ENCODE assay signal across 8 cellular contexts in the genomic region with DNA sequence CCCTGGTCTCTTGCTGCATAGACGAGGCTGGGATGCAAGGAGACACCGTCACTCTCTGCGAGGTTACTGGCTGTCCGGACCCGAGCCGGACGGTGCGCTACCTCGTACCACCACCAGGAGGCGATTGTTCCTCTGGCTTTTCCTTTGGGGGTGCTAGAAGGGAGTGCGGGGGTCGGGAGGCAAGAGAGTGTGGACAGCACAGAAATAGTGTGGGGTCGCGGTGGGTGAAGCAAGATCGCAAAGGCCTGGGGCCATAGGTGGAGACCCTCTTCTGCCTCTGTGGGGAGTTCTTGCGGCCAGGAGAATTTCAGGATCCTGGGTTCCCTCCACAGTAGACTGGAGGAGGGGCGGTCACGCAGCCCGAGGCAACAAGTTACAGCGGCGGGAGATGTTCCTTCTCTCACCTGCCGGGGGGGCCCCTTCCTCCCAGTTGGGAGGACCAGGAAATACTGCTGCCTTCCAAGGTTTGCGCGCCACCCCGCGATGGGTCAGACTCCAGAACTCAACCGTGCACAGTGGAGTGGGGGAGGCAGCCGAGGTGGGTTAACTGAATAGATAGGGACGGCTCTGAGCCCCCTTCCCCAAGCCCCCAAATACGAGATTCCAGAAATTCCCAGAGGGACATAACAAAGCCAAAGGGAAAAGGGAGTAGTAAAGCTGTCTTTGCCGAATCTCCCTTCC. TPM values are rescaled to one million over a fixed set of nuclear protein-coding genes. Genes with fewer than 3 reads are reported as not detected.
DNase-seq lines count a peak whose midpoint lies in the region; ATAC-seq and TF ChIP-seq lines count a peak whose summit lies in the region.

No MANE protein-coding gene starts in this region.

- H3K4me1 Mint-ChIP-seq in Calu3 (ENCODE audit: low read depth, unreplicated experiment), result peaks cover 12% of the 10 kb centered on the region
- H3K4me1 Mint-ChIP-seq in central memory CD8-positive, alpha-beta T cell, result peaks cover 57% of the 10 kb centered on the region

- H3K9ac ChIP-seq in Karpas-422 (ENCODE audit: low read length), result no peak overlapping the region

- H3K4me1 ChIP-seq in Karpas-422 (ENCODE audit: low read length) (peaks cover 16% of the 10 kb centered on the region), left lung (peaks cover 0 to 52% of the 10 kb centered on the region in 2 donors)

- no peak overlapping the region for H3K27ac Mint-ChIP-seq in Calu3 (ENCODE audit: unreplicated experiment)
- H3K27ac Mint-ChIP-seq in central memory CD8-positive, alpha-beta T cell (ENCODE audit: low read depth), result peak overlapping the region; percentile 82

- TF ChIP-seq CTCF in Calu3 (IDR thresholded peaks at IDR 0.05; ENCODE audit: unreplicated experiment), result peak; percentile 99
- peak; percentile 83 to 91 for TF ChIP-seq CTCF in left lung (IDR thresholded peaks at IDR 0.05)

- H3K4me3 ChIP-seq in Karpas-422 (ENCODE audit: low read length) (no peak overlapping the region), left lung (peak overlapping the region in 1 of 2 donors; percentile 30)

- H3K4me3 Mint-ChIP-seq in Calu3 (ENCODE audit: low read depth, unreplicated experiment), result peak overlapping the region; percentile 57
- peak overlapping the region; percentile 77 for H3K4me3 Mint-ChIP-seq in central memory CD8-positive, alpha-beta T cell

- H2AFZ ChIP-seq in Karpas-422 (ENCODE audit: low read length), result no peak overlapping the region

- peaks cover 89% of the 10 kb centered on the region for H3K27me3 Mint-ChIP-seq in Calu3 (ENCODE audit: unreplicated experiment)
- H3K27me3 Mint-ChIP-seq in central memory CD8-positive, alpha-beta T cell, result no peaks in the 10 kb centered on the region

- H3K9me2 ChIP-seq in Karpas-422 (replicated peaks; ENCODE audit: insufficient read depth, low read length), result no peaks in the 10 kb centered on the region

- DNase-seq in Calu3 (peak; percentile 86), Karpas-422 (peak; percentile 85), left lung (peak; percentile 55 to 91)
- peak; percentile 31 to 68 (median 36) for DNase-seq in activated CD4-positive, CD25-positive, alpha-beta regulatory T cell (lab: John Stamatoyannopoulos, UW)
- DNase-seq in central memory CD8-positive, alpha-beta T cell (ENCODE audit: low spot score in 2 of 2), result peak; percentile 37 to 64
- DNase-seq in stimulated activated CD8-positive, alpha-beta memory T cell treated with anti-CD3 and anti-CD28 coated beads, Interleukin-12 subunit alpha, Interleukin-12 subunit beta, amount 100 ng/mL, for 4 hours (ENCODE audit: low read depth), result peak; percentile 49

- no peaks in the 10 kb centered on the region for H3K9me3 ChIP-seq in Karpas-422 (ENCODE audit: low read length)
- no peaks in the 10 kb centered on the region for H3K9me3 ChIP-seq in left lung

- H3K27ac ChIP-seq in Karpas-422 (ENCODE audit: low read length) (no peak overlapping the region), left lung (no peak overlapping the region)

- peaks cover 17% of the 10 kb centered on the region for H3K36me3 ChIP-seq in Karpas-422 (ENCODE audit: insufficient read depth, low read length)
- H3K36me3 ChIP-seq in left lung, result peaks cover 0 to 8% of the 10 kb centered on the region in 2 donors

- H3K36me3 Mint-ChIP-seq in Calu3 (ENCODE audit: insufficient read depth, unreplicated experiment), result peaks cover 8% of the 10 kb centered on the region
- peaks cover 46% of the 10 kb centered on the region for H3K36me3 Mint-ChIP-seq in central memory CD8-positive, alpha-beta T cell (ENCODE audit: insufficient read depth)

- peaks cover 4% of the 10 kb centered on the region; the same call in 1 of the 2 replicates for H4K20me1 ChIP-seq in Karpas-422 (ENCODE audit: insufficient read depth, low read depth, low read length)

- no peaks in the 10 kb centered on the region for H3K9me3 Mint-ChIP-seq in Calu3 (ENCODE audit: low read depth, unreplicated experiment)
- no peaks in the 10 kb centered on the region for H3K9me3 Mint-ChIP-seq in central memory CD8-positive, alpha-beta T cell

- no peaks in the 10 kb centered on the region for H3K79me2 ChIP-seq in Karpas-422 (ENCODE audit: low read length)

- BruUV-seq in Calu3 (replicated peaks; lab: Mats Ljungman, UMichigan), result no TSS peak

- intact Hi-C loops in Calu3 (cut with micrococcal nuclease; ENCODE audit: unreplicated experiment), result loop anchor here (10.0 kb wide), 1 partner anchor 189 kb away; no protein-coding TSS in a partner anchor
- intact Hi-C loops in left lung (cut with DNase I), result loop anchor here in 1 of 2 donors (5.0 kb wide), 1 partner anchor 41 kb away; no protein-coding TSS in a partner anchor

- no peak overlapping the region for H3K4me2 ChIP-seq in Karpas-422 (ENCODE audit: low read depth, low read length, poor library complexity, severe bottlenecking)

- CTCF ChIA-PET in Calu3 (lab: Charles Lee), result interaction anchor here (0.6 to 0.9 kb wide), 4 partner anchors 16 to 118 kb away, joined by 3 to 4 read pairs (median 4); no protein-coding TSS in a partner anchor

- H3K27me3 ChIP-seq in Karpas-422 (ENCODE audit: low read length) (no peaks in the 10 kb centered on the region), left lung (peaks cover 27 to 85% of the 10 kb centered on the region in 2 donors)

- ATAC-seq in central memory CD8-positive, alpha-beta T cell (replicated peaks; ENCODE audit: extremely low read depth, poor library complexity, severe bottlenecking), result no peak
- ATAC-seq in left lung (peak; percentile 56), HG02571 (IDR thresholded peaks at IDR 0.05; ENCODE audit: unreplicated experiment) (no peak), HG02870 (IDR thresholded peaks at IDR 0.05; ENCODE audit: unreplicated experiment) (no peak)

RNA-seq across cellular contexts. Expression of a gene that starts 6.9 kb away (rescaled TPM):
- not detected in 2 replicates for total RNA-seq in Calu3 (2022)
- 2.3 TPM in 1 of 2 replicates, not detected in the other for total RNA-seq in Karpas-422 (2014; rRNA removed; shearing (Covaris generic); ENCODE audit: low replicate concordance)
- total RNA-seq in left lung, result 1 to 10 TPM; 1.0 to 2.0 TPM

RNA-seq across cellular contexts. Expression of a gene that starts 13.2 kb away (rescaled TPM):
- total RNA-seq in Calu3 (2022) (not detected in 2 replicates), left lung (10 to 100 TPM; 10.8 to 23.8 TPM)
- 20.2 and 29.9 TPM in 2 replicates for total RNA-seq in Karpas-422 (2014; rRNA removed; shearing (Covaris generic); ENCODE audit: low replicate concordance)

RNA-seq across cellular contexts. Expression of a gene that starts 13.3 kb away (rescaled TPM):
- total RNA-seq in Calu3 (2022) (not detected in 2 replicates), left lung (1 to 10 TPM; 3.6 to 4.8 TPM)
- 25.3 and 40.2 TPM in 2 replicates for total RNA-seq in Karpas-422 (2014; rRNA removed; shearing (Covaris generic); ENCODE audit: low replicate concordance)

Comparison
In these comparisons a context has a peak if more than half of its experiments do, and no peak if none do; other contexts are left out.
1. RNA of a gene that starts 13.2 kb away (total RNA-seq): 10.8 to 23.8 TPM in left lung and 20.2 to 29.9 TPM in Karpas-422; not detected in Calu3; every median in the first group is over 10 times any median in the second.
2. Peak in every context shown above with its lines, with median percentiles within 50 percentile points of each other: DNase-seq.